In the genomic region with DNA sequence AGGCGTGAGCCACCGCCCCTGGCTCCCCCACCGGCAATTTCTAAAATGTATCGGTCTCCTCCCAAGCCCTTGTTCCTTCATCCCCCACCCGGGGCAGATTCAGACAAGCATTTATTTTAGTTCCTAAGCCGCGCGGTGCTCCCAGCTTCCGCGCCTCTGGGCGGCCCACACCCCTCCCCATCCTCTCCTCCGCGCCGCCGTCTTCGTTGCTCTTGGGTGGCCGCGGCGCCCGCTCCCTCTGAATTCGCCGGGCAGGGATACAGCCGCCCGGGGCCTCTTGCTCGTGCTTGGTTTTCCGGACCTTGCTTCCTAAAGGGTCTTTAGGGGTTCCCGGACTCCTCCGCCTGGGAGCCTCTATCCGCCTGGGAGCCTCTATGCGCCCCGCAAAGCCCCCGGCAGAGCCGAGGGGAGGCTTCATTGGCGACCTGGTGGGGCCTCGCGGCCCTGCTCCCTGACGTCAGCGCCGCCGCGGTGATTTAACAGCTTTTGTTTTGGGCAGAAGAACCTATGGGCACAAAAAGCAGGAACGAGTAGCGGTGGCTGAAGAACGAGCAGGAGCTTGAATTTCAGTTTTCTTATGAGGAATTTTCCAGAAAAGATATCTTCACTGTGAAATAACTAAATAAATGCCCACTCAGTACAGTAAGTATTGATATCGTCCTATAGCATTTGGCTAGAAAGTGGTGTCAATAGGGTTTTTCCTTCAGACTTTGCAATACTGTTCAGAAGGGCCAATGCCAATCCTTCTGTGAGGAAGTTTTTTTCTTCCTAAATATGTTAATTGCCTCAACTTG, we compare ENCODE assay signal across 8 cellular contexts. TPM values are rescaled to one million over a fixed set of nuclear protein-coding genes. Genes with fewer than 3 reads are reported as not detected.
A peak's percentile ranks its signal among the peaks of the same experiment; 100 is the strongest.
DNase-seq lines count a peak whose midpoint lies in the region; ATAC-seq, FAIRE-seq and TF ChIP-seq lines count a peak whose summit lies in the region.

No MANE protein-coding gene starts in this region.

- peak overlapping the region; percentile 88 for H3K4me3 Mint-ChIP-seq in osteocyte (ENCODE audit: unreplicated experiment)

- peaks cover 25% of the 10 kb centered on the region for H3K4me1 Mint-ChIP-seq in osteocyte (ENCODE audit: unreplicated experiment)

- peak overlapping the region; percentile 83 for H3K4me2 ChIP-seq in SK-N-SH

- no peaks in the 10 kb centered on the region for H3K9me3 Mint-ChIP-seq in activated naive CD4-positive, alpha-beta T cell treated with anti-CD3 and anti-CD28 coated beads, Interleukin-2, amount 50 U/mL, for 72 hours
- H3K9me3 Mint-ChIP-seq in osteocyte (ENCODE audit: unreplicated experiment), result no peaks in the 10 kb centered on the region

- H3K9me3 ChIP-seq in HAP-1 (no peaks in the 10 kb centered on the region), MG63 (no peaks in the 10 kb centered on the region), SK-N-SH (no peaks in the 10 kb centered on the region), thoracic aorta (no peaks in the 10 kb centered on the region)

- no peak for TF ChIP-seq RAD21 in SK-N-SH (IDR thresholded peaks at IDR 0.05; ENCODE audit: low read length)

- POLR2A ChIA-PET in SK-N-SH (lab: Yijun Ruan, JAX), result interaction anchor here (0.7 to 2.6 kb wide), 12 partner anchors 9 to 308 kb away, joined by 3 to 22 read pairs (median 3); a partner anchor contains a TSS

- intact Hi-C loops in head of caudate nucleus (cut with DNase I), result loop anchor here (5.0 kb wide), 1 partner anchor 301 kb away; a partner anchor contains a TSS

- no peaks in the 10 kb centered on the region for H4K20me1 ChIP-seq in SK-N-SH (ENCODE audit: insufficient read depth)

- H3K27ac ChIP-seq in SK-N-SH (ENCODE audit: low read depth in 2 of 2, low read length in 1 of 2) (peak overlapping the region; percentile 89 to 96), thoracic aorta (peak overlapping the region; percentile 96 to 97)

- H3K36me3 ChIP-seq in HAP-1 (replicated peaks) (no peaks in the 10 kb centered on the region; the same call in 1 of the 2 replicates), MG63 (no peaks in the 10 kb centered on the region), SK-N-SH (replicated peaks in 1 of 2; ENCODE audit: control insufficient read depth in 1 of 2, insufficient read depth in 2 of 2, low read length in 1 of 2) (no peaks in the 10 kb centered on the region), thoracic aorta (no peaks in the 10 kb centered on the region)

- peaks cover 20% of the 10 kb centered on the region; the same call in 1 of the 2 replicates for H3K79me2 ChIP-seq in SK-N-SH (ENCODE audit: insufficient read depth)

- no peak for TF ChIP-seq EP300 in SK-N-SH (IDR thresholded peaks at IDR 0.05; ENCODE audit: borderline replicate concordance in 1 of 2, low read depth in 1 of 2, low read length in 1 of 2)

- peaks cover 12 to 16% of the 10 kb centered on the region in 2 donors for H3K36me3 Mint-ChIP-seq in activated naive CD4-positive, alpha-beta T cell treated with anti-CD3 and anti-CD28 coated beads, Interleukin-2, amount 50 U/mL, for 72 hours
- no peaks in the 10 kb centered on the region for H3K36me3 Mint-ChIP-seq in osteocyte (ENCODE audit: unreplicated experiment)

- H3K27ac Mint-ChIP-seq in activated naive CD4-positive, alpha-beta T cell treated with anti-CD3 and anti-CD28 coated beads, Interleukin-2, amount 50 U/mL, for 72 hours, result peak overlapping the region; percentile 98
- peak overlapping the region; percentile 99 for H3K27ac Mint-ChIP-seq in osteocyte (ENCODE audit: unreplicated experiment)

- peak overlapping the region; percentile 98 for H2AFZ ChIP-seq in SK-N-SH (ENCODE audit: low read depth)

- DNase-seq in HAP-1 (ENCODE audit: low spot score in 2 of 2) (peak; percentile 78 to 87), MG63 (peak; percentile 80), SK-N-SH (peak; percentile 82), head of caudate nucleus (peak; percentile 30 to 83 (median 66)), osteocyte (ENCODE audit: extremely low spot score, unreplicated experiment) (peak; percentile 90), thoracic aorta (ENCODE audit: low spot score) (peak; percentile 25)
- DNase-seq in activated naive CD4-positive, alpha-beta T cell treated with anti-CD3 and anti-CD28 coated beads, Interleukin-2, amount 50 U/mL, for 72 hours (ENCODE audit: low spot score in 2 of 2), result peak; percentile 70 to 76

- peaks cover 7% of the 10 kb centered on the region for H3F3A ChIP-seq in SK-N-SH (replicated peaks; ENCODE audit: insufficient read depth)

- CTCF ChIA-PET in SK-N-SH (lab: Yijun Ruan, JAX), result interaction anchor here (0.6 to 8.7 kb wide), 47 partner anchors 10 to 1564 kb away, joined by 3 to 199 read pairs (median 5); a partner anchor contains a TSS

- H3K9me2 ChIP-seq in SK-N-SH, result no peaks in the 10 kb centered on the region

- ATAC-seq in activated naive CD4-positive, alpha-beta T cell treated with anti-CD3 and anti-CD28 coated beads, Interleukin-2, amount 50 U/mL, for 72 hours, result peak; percentile 77 to 85
- peak; percentile 77 for ATAC-seq in thoracic aorta (ENCODE audit: insufficient number of reproducible peaks, low FRiP score, low read depth)

- no peak for TF ChIP-seq CTCF in SK-N-SH (IDR thresholded peaks at IDR 0.05)
- TF ChIP-seq CTCF in osteocyte (IDR thresholded peaks at IDR 0.05), result no peak
- no peak for TF ChIP-seq CTCF in thoracic aorta (IDR thresholded peaks at IDR 0.05)

- H3K27me3 Mint-ChIP-seq in osteocyte (ENCODE audit: unreplicated experiment), result peaks cover 7% of the 10 kb centered on the region

- under 1% methylated on average over 30 of the region's 45 CpGs for WGBS in SK-N-SH (ENCODE audit: low lambda C conversion rate)

- H3K4me3 ChIP-seq in HAP-1 (peak overlapping the region; percentile 48), MG63 (peak overlapping the region; percentile 64), SK-N-SH (ENCODE audit: low read depth in 2 of 2, low read length in 1 of 2) (peak overlapping the region; percentile 55 to 75), thoracic aorta (peak overlapping the region; percentile 91)

- H3K27me3 ChIP-seq in HAP-1 (ENCODE audit: low read depth) (no peaks in the 10 kb centered on the region), MG63 (no peaks in the 10 kb centered on the region), SK-N-SH (ENCODE audit: insufficient read depth) (no peaks in the 10 kb centered on the region), thoracic aorta (replicated peaks; ENCODE audit: insufficient read depth) (no peaks in the 10 kb centered on the region)

- peak overlapping the region; percentile 83 for H3K9ac ChIP-seq in SK-N-SH

- FAIRE-seq in G401.6 (lab: Jason Lieb, UNC), result peak; percentile 87

- peaks cover 21% of the 10 kb centered on the region for H3K4me1 ChIP-seq in HAP-1
- peaks cover 3 to 6% of the 10 kb centered on the region in 2 experiments; a peak in 3 of 4 replicates for H3K4me1 ChIP-seq in SK-N-SH (ENCODE audit: control insufficient read depth in 1 of 2, insufficient read depth in 2 of 2, low read depth in 1 of 2, low read length in 1 of 2)
- peaks cover 5 to 12% of the 10 kb centered on the region in 2 donors for H3K4me1 ChIP-seq in thoracic aorta (ENCODE audit: control insufficient read depth in 1 of 2, low read depth in 2 of 2)

- in situ Hi-C loops in HAP-1 (cut with MboI; ENCODE audit: low sequenced_read_pairs), result loop anchor here (10.0 kb wide), 1 partner anchor 299 kb away; a partner anchor contains a TSS

TF ChIP-seq in SK-N-SH, 30 proteins besides CTCF, POLR2A, EP300 and RAD21 (continues in another document):
- TF ChIP-seq YY1 (IDR thresholded peaks at IDR 0.05; ENCODE audit: low read depth) (0 out of 2 replicates have a peak, but pooled peaks have one; percentile 28), TAF1 (IDR thresholded peaks at IDR 0.05; ENCODE audit: borderline replicate concordance, low read depth, low read length) (peak; percentile 55; the same call in 1 of the 2 replicates), EZH2phosphoT487 (IDR thresholded peaks at IDR 0.05; ENCODE audit: borderline replicate concordance, low read depth) (no peak), SIN3A (IDR thresholded peaks at IDR 0.05; ENCODE audit: borderline replicate concordance, low read depth, low read length) (no peak), POLR2AphosphoS5 (IDR thresholded peaks at IDR 0.05; ENCODE audit: low read depth, low read length) (peak; percentile 81; the same call in 1 of the 2 replicates), GABPA (IDR thresholded peaks at IDR 0.05; ENCODE audit: low read depth) (0 out of 2 replicates have a peak, but pooled peaks have one; percentile 21), FOXM1 (IDR thresholded peaks at IDR 0.05; ENCODE audit: low read depth) (peak; percentile 32; the same call in 1 of the 2 replicates)

RNA-seq across cellular contexts. Expression of a gene that starts 37.3 kb away (rescaled TPM):
- total RNA-seq in MG63 (2014; rRNA removed; shearing (Covaris generic); ENCODE audit: low replicate concordance), result 75.7 and 79.7 TPM in 2 replicates
- 35.7 and 44.3 TPM in 2 replicates for polyA plus RNA-seq in SK-N-SH (2012; rRNA removed)
- 42.6 and 44.6 TPM in 2 replicates for polyA plus RNA-seq in SK-N-SH (2012; cell fraction: cytosol; rRNA removed)
- 38.9 and 48.6 TPM in 2 replicates for polyA plus RNA-seq in SK-N-SH (2012; cell fraction: nucleus; rRNA removed)
- 100 to 1,000 TPM in 1 of 2 donors, 10 to 100 TPM in 1; 57.2 to 144 TPM for total RNA-seq in activated naive CD4-positive, alpha-beta T cell treated with anti-CD3 and anti-CD28 coated beads, Interleukin-2, amount 50 U/mL, for 72 hours
- 44.8 and 50.1 TPM in 2 replicates for total RNA-seq in osteocyte
- 10 to 100 TPM; 61.3 to 71.5 TPM for total RNA-seq in thoracic aorta

RNA-seq across cellular contexts. Expression of a gene that starts 37.5 kb away (rescaled TPM):
- total RNA-seq in MG63 (2014; rRNA removed; shearing (Covaris generic); ENCODE audit: low replicate concordance), result 0.59 and 1.4 TPM in 2 replicates
- polyA plus RNA-seq in SK-N-SH (2012; rRNA removed), result 5.3 and 10.8 TPM in 2 replicates
- polyA plus RNA-seq in SK-N-SH (2012; cell fraction: cytosol; rRNA removed), result 1.8 TPM in 2 replicates
- 21.4 and 54.0 TPM in 2 replicates for polyA plus RNA-seq in SK-N-SH (2012; cell fraction: nucleus; rRNA removed)
- 1 to 10 TPM; 1.7 to 4.5 TPM for total RNA-seq in activated naive CD4-positive, alpha-beta T cell treated with anti-CD3 and anti-CD28 coated beads, Interleukin-2, amount 50 U/mL, for 72 hours
- total RNA-seq in osteocyte (7.4 TPM in 2 replicates), thoracic aorta (1 to 10 TPM; 1.8 TPM)

Comparison
In these comparisons a context has a peak if more than half of its experiments do, and no peak if none do; other contexts are left out.
1. Peak in every context shown above with its lines: DNase-seq, ATAC-seq, H3K4me3 ChIP-seq and H3K27ac ChIP-seq.
2. DNase-seq: peak in every context shown above with its lines; median percentile 90 in osteocyte; 82 in HAP-1; 82 in SK-N-SH; 80 in MG63; 73 in activated naive CD4-positive, alpha-beta T cell treated with anti-CD3 and anti-CD28 coated beads, Interleukin-2, amount 50 U/mL, for 72 hours; 66 in head of caudate nucleus; 25 in thoracic aorta.